Comparison of ENCODE assay signal across 20 cellular contexts in genomic region chr6:38185244-38185643, GRCh38.
"Had no signal": no experiment of that assay in that cellular context is flagged by ENCODE, and none has a peak within 500 bp of the region (broad histone marks: within the 10 kb centered on the region; RNA-seq: fewer than 3 reads in every experiment).

No MANE protein-coding gene starts in this region.

- H3K36me3 Mint-ChIP-seq: activated naive CD4-positive, alpha-beta T cell treated with anti-CD3 and anti-CD28 coated beads, Interleukin-2, amount 10 ng/mL, durations not matched to agents 7 days and 5 days had no signal

- H3K4me3 ChIP-seq: cardiac muscle cell, esophagus muscularis mucosa, mucosa of descending colon, thyroid gland had no signal

- H3K4me3 Mint-ChIP-seq: activated naive CD4-positive, alpha-beta T cell treated with anti-CD3 and anti-CD28 coated beads, Interleukin-2, amount 10 ng/mL, durations not matched to agents 7 days and 5 days; effector memory CD8-positive, alpha-beta T cell; memory B cell; nephron progenitor cell; T-helper 1 cell treated with Interleukin-12 subunit alpha and Interleukin-12 subunit beta and Interleukin-4 antibody, amounts not matched to agents 30 μg/mL and 1 μg/mL, for 36 hours had no signal

- H3K27ac Mint-ChIP-seq: activated naive CD4-positive, alpha-beta T cell treated with anti-CD3 and anti-CD28 coated beads, Interleukin-2, amount 10 ng/mL, durations not matched to agents 7 days and 5 days; memory B cell; nephron progenitor cell; T-helper 1 cell treated with Interleukin-12 subunit alpha and Interleukin-12 subunit beta and Interleukin-4 antibody, amounts not matched to agents 30 μg/mL and 1 μg/mL, for 36 hours had no signal

- H3K4me1 Mint-ChIP-seq: activated naive CD4-positive, alpha-beta T cell treated with anti-CD3 and anti-CD28 coated beads, Interleukin-2, amount 10 ng/mL, durations not matched to agents 7 days and 5 days had no signal

- ATAC-seq: effector memory CD8-positive, alpha-beta T cell; left cardiac atrium; mucosa of descending colon; sciatic nerve; stimulated activated naive CD8-positive, alpha-beta T cell treated with anti-CD3 and anti-CD28 coated beads, Interleukin-15, Interleukin-2, amounts not matched to agents 100 U/mL and 50 U/mL, for 24 hours had no signal

- DNase-seq: activated CD4-positive, alpha-beta T cell treated with anti-CD3 and anti-CD28 coated beads for 4 hours; activated CD4-positive, alpha-beta T cell treated with anti-CD3 and anti-CD28 coated beads, Interleukin-2, amount 50 U/mL, for 48 hours; activated CD4-positive, CD25-positive, alpha-beta regulatory T cell; activated effector memory CD4-positive, alpha-beta T cell treated with anti-CD3 and anti-CD28 coated beads, Interleukin-2, amount 50 U/mL, for 16 hours; activated naive CD4-positive, alpha-beta T cell treated with anti-CD3 and anti-CD28 coated beads, Interleukin-2, amount 10 ng/mL, durations not matched to agents 7 days and 5 days; effector memory CD8-positive, alpha-beta T cell; islet precursor cell; left cardiac atrium; mucosa of descending colon; nephron progenitor cell; small intestine; stimulated activated CD4-positive, alpha-beta T cell treated with anti-CD3 and anti-CD28 coated beads, Interleukin-4, amount 100 ng/mL, for 1 hour; stimulated activated naive CD8-positive, alpha-beta T cell treated with anti-CD3 and anti-CD28 coated beads, Interleukin-15, Interleukin-2, amounts not matched to agents 100 U/mL and 50 U/mL, for 24 hours; thyroid gland had no signal

- H3K9me3 Mint-ChIP-seq: activated naive CD4-positive, alpha-beta T cell treated with anti-CD3 and anti-CD28 coated beads, Interleukin-2, amount 10 ng/mL, durations not matched to agents 7 days and 5 days; effector memory CD8-positive, alpha-beta T cell; memory B cell; nephron progenitor cell; T-helper 1 cell treated with Interleukin-12 subunit alpha and Interleukin-12 subunit beta and Interleukin-4 antibody, amounts not matched to agents 30 μg/mL and 1 μg/mL, for 36 hours had no signal

- H3K27me3 Mint-ChIP-seq: activated naive CD4-positive, alpha-beta T cell treated with anti-CD3 and anti-CD28 coated beads, Interleukin-2, amount 10 ng/mL, durations not matched to agents 7 days and 5 days; effector memory CD8-positive, alpha-beta T cell; memory B cell had no signal

- H3K27ac ChIP-seq: cardiac muscle cell, esophagus muscularis mucosa, parathyroid adenoma, thyroid gland had no signal
